Comparison of ENCODE assay signal across 1 cellular context in genomic region chr5:86500947-86501346, GRCh38.
TF ChIP-seq lines count a peak whose summit lies in the region.

No MANE protein-coding gene starts in this region.

TF ChIP-seq in WTC11, 78 proteins besides CTCF, POLR2A, EP300 and RAD21 (continued from another document):
- no peak for TF ChIP-seq ZSCAN18 (CRISPR knock-in tag; IDR thresholded peaks at IDR 0.05)
- TF ChIP-seq ZNF423 (CRISPR knock-in tag; IDR thresholded peaks at IDR 0.05), result no peak
- no peak for TF ChIP-seq GABPB1 (CRISPR knock-in tag; IDR thresholded peaks at IDR 0.05)
- no peak for TF ChIP-seq CREM (CRISPR knock-in tag; IDR thresholded peaks at IDR 0.05)
- no peak for TF ChIP-seq AR (CRISPR knock-in tag; IDR thresholded peaks at IDR 0.05)
- no peak for TF ChIP-seq TP53 (CRISPR knock-in tag; IDR thresholded peaks at IDR 0.05)
- TF ChIP-seq ZNF512 (CRISPR knock-in tag; IDR thresholded peaks at IDR 0.05; ENCODE audit: borderline replicate concordance), result no peak
- TF ChIP-seq SMAD3 (CRISPR knock-in tag; IDR thresholded peaks at IDR 0.05; ENCODE audit: borderline replicate concordance), result no peak
- no peak for TF ChIP-seq USF1 (CRISPR knock-in tag; IDR thresholded peaks at IDR 0.05)
- TF ChIP-seq CBFB (CRISPR knock-in tag; IDR thresholded peaks at IDR 0.05; ENCODE audit: low read depth), result no peak
- TF ChIP-seq MLX (CRISPR knock-in tag; IDR thresholded peaks at IDR 0.05), result no peak
- TF ChIP-seq PREB (CRISPR knock-in tag; IDR thresholded peaks at IDR 0.05; ENCODE audit: borderline replicate concordance), result no peak
